11 cellular contexts compared by ENCODE assay signal in genomic region chr19:16372065-16372915, GRCh38. TPM values are rescaled to one million over a fixed set of nuclear protein-coding genes. Genes with fewer than 3 reads are reported as not detected.
DNase-seq lines count a peak whose midpoint lies in the region; ATAC-seq and TF ChIP-seq lines count a peak whose summit lies in the region.
"Had no signal": no experiment of that assay in that cellular context is flagged by ENCODE, and none has a peak within 500 bp of the region (broad histone marks: within the 10 kb centered on the region; RNA-seq: fewer than 3 reads in every experiment).

No MANE protein-coding gene starts in this region.

- H3K27me3 ChIP-seq in CD4-positive, alpha-beta T cell (ENCODE audit: control insufficient read depth, insufficient read depth, low read length) = no peaks in the 10 kb centered on the region
- no peaks in the 10 kb centered on the region for H3K27me3 ChIP-seq in lower lobe of right lung (ENCODE audit: low read depth)

- H3K4me2 ChIP-seq in OCI-LY7 (ENCODE audit: low read length) = peak overlapping the region; percentile 69

- in situ Hi-C loops in KBM-7 (cut with MboI; ENCODE audit: low pct_unique_long_range_greater_than_20kb, low sequenced_read_pairs) = no loop called here

- peak overlapping the region; percentile 51 for H3K4me3 ChIP-seq in OCI-LY7 (ENCODE audit: low read depth, low read length, poor library complexity, severe bottlenecking)
- peak overlapping the region; percentile 12 for H3K4me3 ChIP-seq in lower lobe of right lung
- no peak overlapping the region for H3K4me3 ChIP-seq in foreskin fibroblast (ENCODE audit: low read depth in 1 of 2, low read length in 2 of 2)

- peaks cover 17% of the 10 kb centered on the region for H3K36me3 Mint-ChIP-seq in CD4-positive, alpha-beta T cell (ENCODE audit: low read depth)

- peaks cover 38% of the 10 kb centered on the region for H3K36me3 ChIP-seq in OCI-LY7 (ENCODE audit: insufficient read depth, low read length)
- H3K36me3 ChIP-seq in lower lobe of right lung = peaks cover 26% of the 10 kb centered on the region

- no peaks in the 10 kb centered on the region for H3K9me3 Mint-ChIP-seq in CD4-positive, alpha-beta T cell

- DNase-seq in CD4-positive, alpha-beta T cell = peak in 1 of 10 experiments; percentile 22
- no peak for DNase-seq in OCI-LY7 (ENCODE audit: low spot score)
- DNase-seq in lower lobe of right lung = peak; percentile 16
- DNase-seq in KBM-7 = no peak
- no peak for DNase-seq in foreskin fibroblast
- DNase-seq in NCI-H2107 (lab: John Stamatoyannopoulos, UW) = no peak
- DNase-seq in NCI-H2196 treated with DMSO at 0.1 percent for 48 hours (lab: John Stamatoyannopoulos, UW; ENCODE audit: unreplicated experiment) = no peak
- DNase-seq: amygdala had no signal

- POLR2A ChIA-PET in CD4-positive, alpha-beta T cell (lab: Charles Lee) = interaction anchor here (0.6 to 32.3 kb wide), 32 partner anchors 8 to 1936 kb away, joined by 3 to 3819 read pairs (median 5); partner anchors contain the start of genes DNAJB1, FAM32A, HSH2D and JUND
- POLR2A ChIA-PET in OCI-LY7 (lab: Charles Lee) = interaction anchor here (1.0 to 1.4 kb wide), 2 partner anchors 33 to 118 kb away, joined by 3 to 4 read pairs; no protein-coding TSS in a partner anchor

- no peaks in the 10 kb centered on the region for H3K79me2 ChIP-seq in OCI-LY7 (ENCODE audit: insufficient read depth, low read depth, low read length)

- H3K4me3 Mint-ChIP-seq in CD4-positive, alpha-beta T cell = no peak overlapping the region

- H3K27ac ChIP-seq in CD4-positive, alpha-beta T cell (ENCODE audit: low read depth, low read length) = peak overlapping the region; percentile 97
- H3K27ac ChIP-seq in OCI-LY7 (ENCODE audit: low read depth, low read length, poor library complexity, severe bottlenecking) = peak overlapping the region; percentile 86
- peak overlapping the region; percentile 76 for H3K27ac ChIP-seq in lower lobe of right lung

- H3K27me3 Mint-ChIP-seq in CD4-positive, alpha-beta T cell = no peaks in the 10 kb centered on the region
- H3K27me3 Mint-ChIP-seq: progenitor cell of endocrine pancreas had no signal

- intact Hi-C loops in CD4-positive, alpha-beta T cell (cut with DNase I, micrococcal nuclease) = loop anchor here (1.0 to 5.0 kb wide), 2 partner anchors 11 to 45 kb away; no protein-coding TSS in a partner anchor
- intact Hi-C loops in OCI-LY7 (cut with micrococcal nuclease; ENCODE audit: unreplicated experiment) (no loop called here), lower lobe of right lung (cut with DNase I) (no loop called here)

- H3K4me1 Mint-ChIP-seq in CD4-positive, alpha-beta T cell (ENCODE audit: low read depth) = peaks cover 39% of the 10 kb centered on the region

- no peak for ATAC-seq in CD4-positive, alpha-beta T cell (ENCODE audit: poor library complexity)
- ATAC-seq in GM19397 (IDR thresholded peaks at IDR 0.05; ENCODE audit: unreplicated experiment) (peak; percentile 32), lower lobe of right lung (no peak)
- ATAC-seq: HCT116 had no signal

- no peak overlapping the region for H3K27ac Mint-ChIP-seq in CD4-positive, alpha-beta T cell
- H3K27ac Mint-ChIP-seq: progenitor cell of endocrine pancreas had no signal

- no peak for TF ChIP-seq CTCF in CD4-positive, alpha-beta T cell (IDR thresholded peaks at IDR 0.05)
- TF ChIP-seq CTCF in OCI-LY7 (conservative IDR thresholded peaks at IDR 0.05; ENCODE audit: low read length) (no peak), lower lobe of right lung (IDR thresholded peaks at IDR 0.05) (no peak), foreskin fibroblast (IDR thresholded peaks at IDR 0.05; ENCODE audit: low read depth, low read length) (no peak)

- H3K4me1 ChIP-seq in OCI-LY7 (ENCODE audit: insufficient read depth, low read length, poor library complexity, severe bottlenecking) (peaks cover 63% of the 10 kb centered on the region), lower lobe of right lung (peaks cover 67% of the 10 kb centered on the region)

- H3K9me3 ChIP-seq in CD4-positive, alpha-beta T cell (ENCODE audit: control insufficient read depth, low read length) = no peaks in the 10 kb centered on the region
- H3K9me3 ChIP-seq in OCI-LY7 (ENCODE audit: low read length) = no peaks in the 10 kb centered on the region
- no peaks in the 10 kb centered on the region for H3K9me3 ChIP-seq in lower lobe of right lung

- peaks cover 3% of the 10 kb centered on the region; the same call in 1 of the 2 replicates for H4K20me1 ChIP-seq in OCI-LY7 (ENCODE audit: insufficient read depth, low read length)

- H2AFZ ChIP-seq in OCI-LY7 (ENCODE audit: low read length) = no peak overlapping the region

- CTCF ChIA-PET in CD4-positive, alpha-beta T cell (lab: Charles Lee) = interaction anchor here (0.7 to 8.0 kb wide), 11 partner anchors 9 to 125 kb away, joined by 3 to 106 read pairs (median 4); partner anchors contain the start of gene KLF2
- CTCF ChIA-PET in OCI-LY7 (lab: Charles Lee; ENCODE audit: unreplicated experiment) = interaction anchor here (0.7 to 1.4 kb wide), 3 partner anchors 10 to 70 kb away, joined by 3 to 8 read pairs (median 4); no protein-coding TSS in a partner anchor

- H3K9me2 ChIP-seq in OCI-LY7 (ENCODE audit: insufficient read depth, low read length) = no peaks in the 10 kb centered on the region

- no TSS peak for BruUV-seq in OCI-LY7 (replicated peaks; lab: Mats Ljungman, UMichigan)

RNA-seq across cellular contexts. Expression of gene KLF2, which starts 47.7 kb away (rescaled TPM):
- total RNA-seq in CD4-positive, alpha-beta T cell = 1,000 to 10,000 TPM; 1,201 to 1,291 TPM
- total RNA-seq in OCI-LY7 (2014; rRNA removed; shearing (Covaris generic)) = 4.5 and 8.6 TPM in 2 replicates
- 6.2 and 8.2 TPM in 2 replicates for total RNA-seq in OCI-LY7 (2022)
- 137 TPM for total RNA-seq in lower lobe of right lung

Comparison
In these comparisons a context has a peak if more than half of its experiments do, and no peak if none do; other contexts are left out.
1. H3K4me3 ChIP-seq: peak in OCI-LY7 (single experiment) and lower lobe of right lung (single experiment); none in foreskin fibroblast (0 of 2).
2. RNA of gene KLF2, which starts 47.7 kb away (total RNA-seq): 1,201 to 1,291 TPM in CD4-positive, alpha-beta T cell and 137 TPM in lower lobe of right lung (single experiment); 4.5 to 8.6 TPM in OCI-LY7; every median in the first group is over 10 times any median in the second.
3. intact Hi-C loops: an anchor here in CD4-positive, alpha-beta T cell (1.0 to 5.0 kb wide); none called in OCI-LY7 and lower lobe of right lung.
4. Peak in every context shown above with its lines, with median percentiles within 50 percentile points of each other: H3K27ac ChIP-seq.